8 cellular contexts compared by ENCODE assay signal in the genomic region with DNA sequence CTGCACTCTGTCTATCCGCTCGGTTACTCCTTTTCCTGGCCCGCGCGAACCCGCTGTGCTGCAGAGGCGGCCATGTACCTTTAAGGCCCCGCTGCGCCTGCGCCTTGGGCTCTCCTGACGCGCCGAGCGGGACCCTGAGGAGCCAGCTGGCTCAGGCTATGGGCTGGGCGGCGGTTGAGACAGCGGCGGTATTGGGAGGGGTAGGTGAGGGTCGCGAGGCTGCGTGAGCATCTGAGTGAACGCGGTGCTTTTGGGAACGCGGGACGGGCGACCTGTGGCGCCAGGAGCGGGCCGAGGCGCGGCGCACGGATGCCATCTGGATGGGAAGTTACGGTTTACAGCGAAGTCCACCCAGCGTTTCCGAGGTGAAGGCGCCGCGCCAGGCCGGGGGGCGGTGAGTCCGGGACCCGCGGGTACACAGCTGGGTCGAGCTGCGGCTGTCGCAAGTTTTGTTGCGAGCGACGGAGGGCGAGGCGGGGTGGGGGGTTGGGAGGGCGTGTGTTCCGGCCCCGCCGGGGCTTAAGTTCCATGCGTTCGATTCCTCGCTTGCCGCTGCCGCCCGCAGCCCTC. TPM values are rescaled to one million over a fixed set of nuclear protein-coding genes. Genes with fewer than 3 reads are reported as not detected.
DNase-seq lines count a peak whose midpoint lies in the region; ATAC-seq and TF ChIP-seq lines count a peak whose summit lies in the region.
"Not testable (repeated sequence)": the region's sequence is repeated elsewhere in the genome, so short reads cannot be mapped to it uniquely, and the experiment has no call there.

A gene with protein sequence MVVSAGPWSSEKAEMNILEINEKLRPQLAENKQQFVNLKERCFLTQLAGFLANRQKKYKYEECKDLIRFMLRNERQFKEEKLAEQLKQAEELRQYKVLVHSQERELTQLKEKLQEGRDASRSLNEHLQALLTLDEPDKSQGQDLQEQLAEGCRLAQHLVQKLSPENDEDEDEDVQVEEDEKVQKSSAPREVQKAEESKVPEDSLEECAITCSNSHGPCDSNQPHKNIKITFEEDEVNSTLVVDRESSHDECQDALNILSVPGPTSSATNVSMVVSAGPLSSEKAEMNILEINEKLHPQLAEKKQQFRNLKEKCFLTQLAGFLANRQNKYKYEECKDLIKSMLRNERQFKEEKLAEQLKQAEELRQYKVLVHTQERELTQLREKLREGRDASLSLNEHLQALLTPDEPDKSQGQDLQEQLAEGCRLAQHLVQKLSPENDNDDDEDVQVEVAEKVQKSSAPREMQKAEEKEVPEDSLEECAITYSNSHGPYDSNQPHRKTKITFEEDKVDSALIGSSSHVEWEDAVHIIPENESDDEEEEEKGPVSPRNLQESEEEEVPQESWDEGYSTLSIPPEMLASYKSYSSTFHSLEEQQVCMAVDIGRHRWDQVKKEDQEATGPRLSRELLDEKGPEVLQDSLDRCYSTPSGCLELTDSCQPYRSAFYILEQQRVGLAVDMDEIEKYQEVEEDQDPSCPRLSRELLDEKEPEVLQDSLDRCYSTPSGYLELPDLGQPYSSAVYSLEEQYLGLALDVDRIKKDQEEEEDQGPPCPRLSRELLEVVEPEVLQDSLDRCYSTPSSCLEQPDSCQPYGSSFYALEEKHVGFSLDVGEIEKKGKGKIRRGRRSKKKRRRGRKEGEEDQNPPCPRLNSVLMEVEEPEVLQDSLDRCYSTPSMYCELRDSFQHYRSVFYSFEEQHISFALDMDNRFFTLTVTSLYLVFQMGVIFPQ (plus strand): TSS at position 125 of the 570 bp plus-strand sequence. CDS start 21,488 bp downstream, outside the sequence.

- H3K4me3 Mint-ChIP-seq in H9, result peak within 1 kb of the TSS; percentile 49 to 73
- peak within 1 kb of the TSS; percentile 95 for H3K4me3 Mint-ChIP-seq in natural killer cell treated with Interleukin-12 subunit alpha and Interleukin-12 subunit beta and Interleukin-15 and Interleukin-18, amount 100 ng/mL, for 72 hours

- H4K5ac ChIP-seq in H9 (ENCODE audit: insufficient read length, low read depth, low read length), result not testable (repeated sequence)

- not testable (repeated sequence) for H3T11ph ChIP-seq in H9 (ENCODE audit: low read length)

- not testable (repeated sequence) for H3K79me2 ChIP-seq in H9 (ENCODE audit: insufficient read depth, low read length); Karpas-422 (ENCODE audit: low read length); SU-DHL-6 (ENCODE audit: insufficient read depth, low read length)

- not testable (repeated sequence) for H3K4ac ChIP-seq in H9 (ENCODE audit: low read depth, low read length)

- not testable (repeated sequence) for H3K4me1 Mint-ChIP-seq in H9; natural killer cell treated with Interleukin-12 subunit alpha and Interleukin-12 subunit beta and Interleukin-15 and Interleukin-18, amount 100 ng/mL, for 72 hours (ENCODE audit: low read depth in 2 of 2)

- not testable (repeated sequence) for H2AFZ ChIP-seq in H9 (ENCODE audit: low read length); Karpas-422 (ENCODE audit: low read length)
- H2AFZ ChIP-seq in SU-DHL-6 (ENCODE audit: low read depth, low read length, severe bottlenecking), result peak within 1 kb of the TSS; percentile 77

- not testable (repeated sequence) for TF ChIP-seq CTCF in H9 (conservative IDR thresholded peaks at IDR 0.05); SU-DHL-6 (IDR thresholded peaks at IDR 0.05; ENCODE audit: insufficient read depth, low read length, poor library complexity, severe bottlenecking)

- not testable (repeated sequence) for H2BK120ac ChIP-seq in H9 (ENCODE audit: low read depth, low read length, poor library complexity, severe bottlenecking)

- not testable (repeated sequence) for H3K23me2 ChIP-seq in H9 (ENCODE audit: insufficient read length, low read depth, low read length, poor library complexity, severe bottlenecking)

- peak; percentile 96 to 99 for ATAC-seq in natural killer cell treated with Interleukin-12 subunit alpha and Interleukin-12 subunit beta and Interleukin-15 and Interleukin-18, amount 100 ng/mL, for 72 hours

- H3K9ac ChIP-seq in H9 (ENCODE audit: extremely low read depth, insufficient read length, low read length), result not testable (repeated sequence)
- H3K9ac ChIP-seq in Karpas-422 (ENCODE audit: low read length) (peak within 1 kb of the TSS; percentile 78), SU-DHL-6 (ENCODE audit: low read length) (peak within 1 kb of the TSS; percentile 62)

- not testable (repeated sequence) for H4K8ac ChIP-seq in H9 (replicated peaks; ENCODE audit: insufficient read length, low read depth, low read length)

- no CpG with 5 or more reads among the region's 64 CpGs for WGBS in H9 (ENCODE audit: extremely low coverage, insufficient read length, low lambda C conversion rate)

- not testable (repeated sequence) for H3K79me1 ChIP-seq in H9 (ENCODE audit: insufficient read depth, low read depth, low read length, poor library complexity, severe bottlenecking)

- H3K56ac ChIP-seq in H9 (ENCODE audit: insufficient read length, low read depth, low read length), result not testable (repeated sequence)

- not testable (repeated sequence) for H3K4me1 ChIP-seq in H9 (ENCODE audit: insufficient read depth, low read length); Karpas-422 (ENCODE audit: low read length)

- H3K27me3 Mint-ChIP-seq in H9 (ENCODE audit: low read depth), result peaks cover 27% of the 10 kb centered on the region
- H3K27me3 Mint-ChIP-seq in natural killer cell treated with Interleukin-12 subunit alpha and Interleukin-12 subunit beta and Interleukin-15 and Interleukin-18, amount 100 ng/mL, for 72 hours, result not testable (repeated sequence)

- not testable (repeated sequence) for H3K9me2 ChIP-seq in Karpas-422 (replicated peaks; ENCODE audit: insufficient read depth, low read length); SU-DHL-6 (replicated peaks; ENCODE audit: insufficient read depth, low read length)

- H3K4me2 ChIP-seq in H9 (ENCODE audit: insufficient read depth, insufficient read length, low read length) (peak within 1 kb of the TSS; percentile 13), Karpas-422 (ENCODE audit: low read depth, low read length, poor library complexity, severe bottlenecking) (peak within 1 kb of the TSS; percentile 71), SU-DHL-6 (ENCODE audit: low read depth, low read length, poor library complexity, severe bottlenecking) (peak within 1 kb of the TSS; percentile 77)

- H2BK20ac ChIP-seq in H9 (ENCODE audit: low read depth, low read length, poor library complexity, severe bottlenecking), result not testable (repeated sequence)

- not testable (repeated sequence) for H3K14ac ChIP-seq in H9 (ENCODE audit: insufficient read depth, low read length)

- H3K23ac ChIP-seq in H9 (ENCODE audit: insufficient read length, low read depth, low read length), result not testable (repeated sequence)

- not testable (repeated sequence) for H3F3A ChIP-seq in SU-DHL-6 (ENCODE audit: insufficient read depth)

- H4K91ac ChIP-seq in H9 (ENCODE audit: insufficient read length, low read depth, low read length), result not testable (repeated sequence)

- H3K36me3 ChIP-seq in Karpas-422 (ENCODE audit: insufficient read depth, low read length); SU-DHL-6 (ENCODE audit: low read length): not testable (repeated sequence)

- not testable (repeated sequence) for H3K18ac ChIP-seq in H9 (ENCODE audit: insufficient read length, low read depth, low read length)

- not testable (repeated sequence) for H2BK15ac ChIP-seq in H9 (ENCODE audit: low read depth, low read length)

- H2BK5ac ChIP-seq in H9 (ENCODE audit: insufficient read length, low read length), result not testable (repeated sequence)

- H3K9me3 Mint-ChIP-seq in H9; natural killer cell treated with Interleukin-12 subunit alpha and Interleukin-12 subunit beta and Interleukin-15 and Interleukin-18, amount 100 ng/mL, for 72 hours: not testable (repeated sequence)

- not testable (repeated sequence) for H4K20me1 ChIP-seq in H9 (ENCODE audit: control insufficient read depth, insufficient read depth, insufficient read length); Karpas-422 (ENCODE audit: insufficient read depth, low read depth, low read length); SU-DHL-6 (ENCODE audit: low read depth, low read length)

- not testable (repeated sequence) for H3K27ac Mint-ChIP-seq in H9
- H3K27ac Mint-ChIP-seq in natural killer cell treated with Interleukin-12 subunit alpha and Interleukin-12 subunit beta and Interleukin-15 and Interleukin-18, amount 100 ng/mL, for 72 hours, result peak within 1 kb of the TSS; percentile 74 to 78

- H3K9me3 ChIP-seq in H9 (ENCODE audit: control insufficient read depth, low read depth, low read length); Karpas-422 (ENCODE audit: low read length); SU-DHL-6 (ENCODE audit: insufficient read depth, low read length): not testable (repeated sequence)

- H3K36me3 Mint-ChIP-seq in H9 (ENCODE audit: insufficient read depth in 1 of 3, low read depth in 3 of 3); natural killer cell treated with Interleukin-12 subunit alpha and Interleukin-12 subunit beta and Interleukin-15 and Interleukin-18, amount 100 ng/mL, for 72 hours: not testable (repeated sequence)

- not testable (repeated sequence) for H2BK12ac ChIP-seq in H9 (ENCODE audit: insufficient read length, low read depth, low read length)

- DNase-seq in DMS53 (lab: John Stamatoyannopoulos, UW) (peak; percentile 54), H9 (peak; percentile 65), Karpas-422 (peak; percentile 78), activated gamma-delta T cell treated with Interleukin-2 at 50 U/mL for 16 hours (peak; percentile 61), fibroblast of the conjunctiva (ENCODE audit: low read depth) (peak; percentile 34)
- DNase-seq in natural killer cell treated with Interleukin-12 subunit alpha and Interleukin-12 subunit beta and Interleukin-15 and Interleukin-18, amount 100 ng/mL, for 72 hours (ENCODE audit: low spot score), result peak; percentile 81
- peak; percentile 32 for DNase-seq in stimulated activated CD8-positive, alpha-beta memory T cell treated with anti-CD3 and anti-CD28 coated beads, Interleukin-7, amount 100 ng/mL, for 24 hours (ENCODE audit: low read depth)

- H3K27ac ChIP-seq in H9 (ENCODE audit: insufficient read length, low read depth, low read length), result not testable (repeated sequence)
- H3K27ac ChIP-seq in Karpas-422 (ENCODE audit: low read length) (peak within 1 kb of the TSS; percentile 58), SU-DHL-6 (ENCODE audit: low read depth, low read length) (peak within 1 kb of the TSS; percentile 53; the same call in 1 of the 2 replicates)

- H3K4me3 ChIP-seq in Karpas-422 (ENCODE audit: low read length), result peak within 1 kb of the TSS; percentile 75
- H3K4me3 ChIP-seq in SU-DHL-6 (ENCODE audit: insufficient read depth, low read length, poor library complexity, severe bottlenecking), result peak within 1 kb of the TSS; percentile 58

- H3K27me3 ChIP-seq in H9 (ENCODE audit: insufficient read depth, low read length); Karpas-422 (ENCODE audit: low read length); SU-DHL-6 (ENCODE audit: low read length): not testable (repeated sequence)

- H2AK5ac ChIP-seq in H9 (ENCODE audit: insufficient read length, low read length), result not testable (repeated sequence)

RNA-seq across cellular contexts. Expression of the gene that starts here (rescaled TPM):
- 0.88 and 0.96 TPM in 2 replicates for total RNA-seq in H9 (2021)
- total RNA-seq in Karpas-422 (2014; rRNA removed; shearing (Covaris generic); ENCODE audit: low replicate concordance), result 14.2 and 14.4 TPM in 2 replicates
- total RNA-seq in natural killer cell treated with Interleukin-12 subunit alpha and Interleukin-12 subunit beta and Interleukin-15 and Interleukin-18, amount 100 ng/mL, for 72 hours, result 10 to 100 TPM; 23.5 to 49.8 TPM

Comparison
In these comparisons a context has a peak if more than half of its experiments do, and no peak if none do; other contexts are left out.
1. Peak in DNase-seq and H3K4me2 ChIP-seq in H9; RNA of the gene not detected or under 1 TPM.
2. H3K4me2 ChIP-seq: peak in every context shown above with its lines; median percentile 77 in SU-DHL-6; 71 in Karpas-422; 13 in H9.